Comparison of ENCODE assay signal across 11 cellular contexts in the genomic region with DNA sequence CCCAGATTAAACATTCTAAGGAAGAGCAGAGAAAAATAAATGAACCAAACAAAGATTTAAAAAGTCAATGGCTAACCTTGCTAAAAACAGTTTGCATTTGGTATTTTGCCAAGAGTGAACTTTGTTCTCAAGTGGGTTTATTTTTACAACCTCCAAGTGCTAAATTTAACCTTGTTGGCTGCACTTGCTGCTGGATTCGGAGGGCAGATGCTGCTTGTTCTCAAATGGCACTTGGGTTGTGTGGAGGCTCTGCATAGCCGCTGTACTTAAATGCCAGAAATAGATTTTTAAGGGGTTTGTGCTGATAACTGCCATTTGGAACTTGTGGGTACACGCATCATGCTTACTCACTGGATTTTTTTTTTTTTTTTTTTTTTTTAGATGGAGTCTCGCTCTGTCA. TPM values are rescaled to one million over a fixed set of nuclear protein-coding genes. Genes with fewer than 3 reads are reported as not detected.
DNase-seq lines count a peak whose midpoint lies in the region; ATAC-seq and TF ChIP-seq lines count a peak whose summit lies in the region.
"Had no signal": no experiment of that assay in that cellular context is flagged by ENCODE, and none has a peak within 500 bp of the region (broad histone marks: within the 10 kb centered on the region; RNA-seq: fewer than 3 reads in every experiment).

No MANE protein-coding gene starts in this region.

- H4K20me1 ChIP-seq in IMR-90 (ENCODE audit: insufficient read depth, low read length), result no peaks in the 10 kb centered on the region
- no peaks in the 10 kb centered on the region for H4K20me1 ChIP-seq in fibroblast of lung (ENCODE audit: control insufficient read depth, extremely low read depth, insufficient read depth, low read length)
- H4K20me1 ChIP-seq in smooth muscle cell (ENCODE audit: low read depth), result no peaks in the 10 kb centered on the region

- H3K27ac ChIP-seq in IMR-90 (ENCODE audit: insufficient read depth, low read length) (no peak overlapping the region), fibroblast of lung (ENCODE audit: insufficient read depth, low read length) (no peak overlapping the region), smooth muscle cell (ENCODE audit: low read depth) (no peak overlapping the region)
- H3K27ac ChIP-seq: SJCRH30 had no signal

- H3K18ac ChIP-seq in IMR-90 (ENCODE audit: low read depth, low read length), result no peak overlapping the region

- H3K23ac ChIP-seq in IMR-90 (ENCODE audit: low read depth, low read length), result no peak overlapping the region

- H2BK120ac ChIP-seq in IMR-90 (ENCODE audit: low read depth, low read length), result no peak overlapping the region

- no peaks in the 10 kb centered on the region for H3K9me1 ChIP-seq in IMR-90 (ENCODE audit: insufficient read depth, low read length)

- CTCF ChIA-PET in IMR-90 (lab: Yijun Ruan, JAX), result no interaction called here

- no peak overlapping the region for H4K91ac ChIP-seq in IMR-90 (ENCODE audit: insufficient read depth, low read depth, low read length)

- H3K9me3 ChIP-seq in IMR-90 (ENCODE audit: control insufficient read depth, insufficient read depth, low read length) (no peaks in the 10 kb centered on the region), fibroblast of lung (ENCODE audit: control insufficient read depth, insufficient read depth, low read depth, low read length) (no peaks in the 10 kb centered on the region), smooth muscle cell (replicated peaks; ENCODE audit: low read depth) (no peaks in the 10 kb centered on the region)
- H3K9me3 ChIP-seq: SJCRH30 had no signal

- H3K4me3 ChIP-seq in IMR-90 (ENCODE audit: insufficient read depth, low read depth, low read length), result no peak overlapping the region
- no peak overlapping the region for H3K4me3 ChIP-seq in fibroblast of lung (replicated peaks in 1 of 4; ENCODE audit: control extremely low read depth in 1 of 4, insufficient read depth in 1 of 4, low read depth in 3 of 4, low read length in 4 of 4)
- no peak overlapping the region for H3K4me3 ChIP-seq in smooth muscle cell
- H3K4me3 ChIP-seq: SJCRH30 had no signal

- no peak overlapping the region for H3K56ac ChIP-seq in IMR-90 (ENCODE audit: extremely low read depth, insufficient read depth, low read length)

- dilution Hi-C loops in IMR-90 (cut with HindIII; ENCODE audit: low sequenced_read_pairs, unreplicated experiment), result loop anchor here (25.0 kb wide), 1 partner anchor 95 kb away; no protein-coding TSS in a partner anchor

- H3K27me3 ChIP-seq in IMR-90 (ENCODE audit: control insufficient read depth, insufficient read depth, low read length), result no peaks in the 10 kb centered on the region
- H3K27me3 ChIP-seq in fibroblast of lung (ENCODE audit: control insufficient read depth, insufficient read depth, low read length), result no peaks in the 10 kb centered on the region
- H3K27me3 ChIP-seq in smooth muscle cell (ENCODE audit: low read depth), result no peaks in the 10 kb centered on the region
- H3K27me3 ChIP-seq: SJCRH30 had no signal

- no peaks in the 10 kb centered on the region for H3F3A ChIP-seq in smooth muscle cell (ENCODE audit: low read depth)

- no peak overlapping the region for H4K5ac ChIP-seq in IMR-90 (ENCODE audit: low read depth, low read length)

- in situ Hi-C loops in IMR-90 (cut with MboI; ENCODE audit: low sequenced_read_pairs), result no loop called here

- H2AK5ac ChIP-seq in IMR-90 (ENCODE audit: low read depth, low read length), result no peak overlapping the region

- no peak for TF ChIP-seq POLR2A in IMR-90 (IDR thresholded peaks at IDR 0.05; ENCODE audit: low read depth, low read length)

- no TSS peak for BruUV-seq in IMR-90 (replicated peaks; lab: Mats Ljungman, UMichigan)

- peak; percentile 76 for DNase-seq in IMR-90
- DNase-seq in NCI-H2171 (lab: John Stamatoyannopoulos, UW), result peak; percentile 45
- peak; percentile 53 to 75 for DNase-seq in fibroblast of lung (ENCODE audit: low read depth in 2 of 2)
- peak; percentile 51 for DNase-seq in pons (ENCODE audit: low spot score)
- no peak for DNase-seq in HuH-7.5 (ENCODE audit: low spot score)
- DNase-seq in smooth muscle cell (lab: John Stamatoyannopoulos, UW; ENCODE audit: unreplicated experiment), result no peak
- no peak for DNase-seq in T1000 (lab: John Stamatoyannopoulos, UW)
- DNase-seq in NCI-H1092 (lab: John Stamatoyannopoulos, UW), result no peak
- DNase-seq: activated CD4-positive, alpha-beta T cell treated with anti-CD3 and anti-CD28 coated beads, Interleukin-2, amount 50 U/mL, for 48 hours; HFFc6 had no signal

- H2BK20ac ChIP-seq in IMR-90 (ENCODE audit: low read depth, low read length), result no peak overlapping the region

- H2BK5ac ChIP-seq in IMR-90 (ENCODE audit: low read depth, low read length, poor library complexity, severe bottlenecking), result no peak overlapping the region

- ATAC-seq in IMR-90 (ENCODE audit: low read depth), result 0 out of 2 replicates have a peak, but pooled peaks have one; percentile 24

- WGBS in IMR-90 (ENCODE audit: extremely low coverage in 2 of 2, insufficient read length in 1 of 2), 2 experiments, result no CpG with 5 or more reads among the region's 4 CpGs
- 79% methylated on average over 4 of the region's 4 CpGs for WGBS in smooth muscle cell (ENCODE audit: low lambda C conversion rate)

- H3K36me3 ChIP-seq in IMR-90 (ENCODE audit: control insufficient read depth, insufficient read depth, low read length) (peaks cover 23% of the 10 kb centered on the region), fibroblast of lung (ENCODE audit: control insufficient read depth, insufficient read depth, low read length) (peaks cover 2% of the 10 kb centered on the region), smooth muscle cell (ENCODE audit: low read depth) (no peaks in the 10 kb centered on the region)

- no peaks in the 10 kb centered on the region for H3K79me2 ChIP-seq in fibroblast of lung (ENCODE audit: control insufficient read depth, insufficient read depth, low read length)
- no peaks in the 10 kb centered on the region for H3K79me2 ChIP-seq in smooth muscle cell (ENCODE audit: low read depth)

- no peak overlapping the region for H3K9ac ChIP-seq in IMR-90 (ENCODE audit: low read depth, low read length)
- no peak overlapping the region for H3K9ac ChIP-seq in fibroblast of lung (ENCODE audit: insufficient read depth, low read length)
- H3K9ac ChIP-seq in smooth muscle cell (ENCODE audit: low read depth), result no peak overlapping the region

- peaks cover 7% of the 10 kb centered on the region; the same call in 1 of the 2 replicates for H3K4me1 ChIP-seq in IMR-90 (ENCODE audit: control insufficient read depth, insufficient read depth, low read length)
- H3K4me1 ChIP-seq in fibroblast of lung (ENCODE audit: control insufficient read depth, extremely low read depth, insufficient read depth, low read length), result peaks cover 3% of the 10 kb centered on the region
- H3K4me1 ChIP-seq in smooth muscle cell (ENCODE audit: low read depth), result peaks cover 17% of the 10 kb centered on the region

- no peak overlapping the region for H2BK15ac ChIP-seq in IMR-90 (ENCODE audit: low read depth, low read length)

- TF ChIP-seq CTCF in IMR-90 (conservative IDR thresholded peaks at IDR 0.05; ENCODE audit: low read depth, low read length) (no peak), fibroblast of lung (conservative IDR thresholded peaks at IDR 0.05 in 1 of 2, IDR thresholded peaks at IDR 0.05 in 1 of 2; ENCODE audit: low read depth in 1 of 2, low read length in 2 of 2) (no peak), smooth muscle cell (IDR thresholded peaks at IDR 0.05; ENCODE audit: borderline replicate concordance, insufficient read depth, poor library complexity, severe bottlenecking) (no peak)

- no peak overlapping the region for H2AK9ac ChIP-seq in IMR-90 (replicated peaks; ENCODE audit: low read depth, low read length, poor library complexity)

- H4K8ac ChIP-seq in IMR-90 (ENCODE audit: low read depth in 2 of 2, low read length in 2 of 2), result no peak overlapping the region

- H3K4me2 ChIP-seq in IMR-90 (ENCODE audit: low read depth, low read length) (no peak overlapping the region), fibroblast of lung (ENCODE audit: extremely low read depth, insufficient read depth, low read length) (no peak overlapping the region), smooth muscle cell (no peak overlapping the region)

- POLR2A ChIA-PET in IMR-90 (lab: Charles Lee; ENCODE audit: unreplicated experiment), result no interaction called here

- H3K14ac ChIP-seq in IMR-90 (replicated peaks; ENCODE audit: low read depth, low read length), result no peak overlapping the region

- intact Hi-C loops in IMR-90 (cut with micrococcal nuclease), result no loop called here

- no peaks in the 10 kb centered on the region for H3K79me1 ChIP-seq in IMR-90 (ENCODE audit: low read depth in 1 of 2, low read length in 2 of 2)

- no peak overlapping the region for H3K4ac ChIP-seq in IMR-90 (ENCODE audit: low read depth, low read length)

- TF ChIP-seq RAD21 in IMR-90 (IDR thresholded peaks at IDR 0.05; ENCODE audit: low read length), result no peak

- no peak overlapping the region for H2AFZ ChIP-seq in IMR-90 (replicated peaks; ENCODE audit: low read length, poor library complexity)
- H2AFZ ChIP-seq in fibroblast of lung (ENCODE audit: low read length), result no peak overlapping the region
- H2AFZ ChIP-seq in smooth muscle cell (ENCODE audit: low read depth), result no peak overlapping the region

RNA-seq across cellular contexts. Expression of a gene that starts 13.3 kb away (rescaled TPM):
- total RNA-seq in IMR-90 (2012; rRNA removed) (4.3 and 4.4 TPM in 2 replicates), fibroblast of lung (6.4 and 7.4 TPM in 2 replicates), smooth muscle cell (2.0 and 4.0 TPM in 2 replicates)
- polyA plus RNA-seq in IMR-90 (2012; rRNA removed) (3.8 and 4.1 TPM in 2 replicates), fibroblast of lung (5.3 and 5.6 TPM in 2 replicates), smooth muscle cell (2.2 and 2.6 TPM in 2 replicates)
- 1.2 and 2.1 TPM in 2 replicates for polyA plus RNA-seq in IMR-90 (2012; cell fraction: cytosol; rRNA removed)
- polyA plus RNA-seq in IMR-90 (2012; cell fraction: nucleus; rRNA removed; ENCODE audit: low replicate concordance), result 1.9 and 5.1 TPM in 2 replicates
- 6.0 and 6.5 TPM in 2 replicates for polyA plus RNA-seq in fibroblast of lung (2012)
- polyA minus RNA-seq in fibroblast of lung (ENCODE audit: low replicate concordance), result 0.48 TPM in 1 of 2 replicates, not detected in the other

RNA-seq across cellular contexts. Expression of a gene that starts 22.1 kb away (rescaled TPM):
- total RNA-seq in IMR-90 (2012; rRNA removed) (9.2 and 11.1 TPM in 2 replicates), fibroblast of lung (12.6 and 13.6 TPM in 2 replicates), smooth muscle cell (6.3 and 16.9 TPM in 2 replicates)
- polyA plus RNA-seq in IMR-90 (2012; rRNA removed) (6.3 and 8.5 TPM in 2 replicates), fibroblast of lung (9.4 and 14.6 TPM in 2 replicates), smooth muscle cell (9.6 and 15.4 TPM in 2 replicates)
- 2.2 and 2.4 TPM in 2 replicates for polyA plus RNA-seq in IMR-90 (2012; cell fraction: cytosol; rRNA removed)
- polyA plus RNA-seq in IMR-90 (2012; cell fraction: nucleus; rRNA removed; ENCODE audit: low replicate concordance), result 0.99 and 6.1 TPM in 2 replicates
- 11.3 and 15.7 TPM in 2 replicates for polyA plus RNA-seq in fibroblast of lung (2012)
- polyA minus RNA-seq in fibroblast of lung (ENCODE audit: low replicate concordance), result 3.3 and 4.9 TPM in 2 replicates

RNA-seq across cellular contexts. Expression of a gene that starts 22.3 kb away (rescaled TPM):
- under 0.01 TPM in 2 replicates for total RNA-seq in IMR-90 (2012; rRNA removed)
- polyA plus RNA-seq in IMR-90 (2012; rRNA removed), result 0.36 and 0.38 TPM in 2 replicates
- 0.29 and 0.45 TPM in 2 replicates for polyA plus RNA-seq in IMR-90 (2012; cell fraction: cytosol; rRNA removed)
- polyA plus RNA-seq in IMR-90 (2012; cell fraction: nucleus; rRNA removed; ENCODE audit: low replicate concordance), result 1.4 and 1.9 TPM in 2 replicates
- 0.77 and 1.5 TPM in 2 replicates for total RNA-seq in fibroblast of lung
- polyA plus RNA-seq in fibroblast of lung, result 0.34 and 0.43 TPM in 2 replicates
- 1.2 and 1.7 TPM in 2 replicates for polyA plus RNA-seq in fibroblast of lung (2012)
- polyA minus RNA-seq in fibroblast of lung (ENCODE audit: low replicate concordance), result 0.16 and 1.4 TPM in 2 replicates
- 0.90 and 1.2 TPM in 2 replicates for total RNA-seq in smooth muscle cell
- 3.8 and 5.7 TPM in 2 replicates for polyA plus RNA-seq in smooth muscle cell

RNA-seq across cellular contexts. Expression of a gene that starts 27.5 kb away (rescaled TPM):
- total RNA-seq in IMR-90 (2012; rRNA removed) (not detected in 2 replicates), fibroblast of lung (0.17 TPM in 1 of 2 replicates, not detected in the other), smooth muscle cell (not detected in 2 replicates)
- polyA plus RNA-seq in IMR-90 (2012; rRNA removed) (not detected in 2 replicates), fibroblast of lung (not detected in 2 replicates), smooth muscle cell (0.19 TPM in 1 of 2 replicates, not detected in the other)
- not detected in 2 replicates for polyA plus RNA-seq in IMR-90 (2012; cell fraction: cytosol; rRNA removed)
- 0.14 TPM in 1 of 2 replicates, not detected in the other for polyA plus RNA-seq in IMR-90 (2012; cell fraction: nucleus; rRNA removed; ENCODE audit: low replicate concordance)
- polyA plus RNA-seq in fibroblast of lung (2012), result not detected in 2 replicates
- polyA minus RNA-seq in fibroblast of lung (ENCODE audit: low replicate concordance), result not detected in 2 replicates

RNA-seq across cellular contexts. Expression of a gene that starts 34.1 kb away (rescaled TPM):
- total RNA-seq in IMR-90 (2012; rRNA removed), result not detected in 2 replicates
- polyA plus RNA-seq in IMR-90 (2012; rRNA removed), result not detected in 2 replicates
- 0.08 TPM in 1 of 2 replicates, not detected in the other for polyA plus RNA-seq in IMR-90 (2012; cell fraction: cytosol; rRNA removed)
- polyA plus RNA-seq in IMR-90 (2012; cell fraction: nucleus; rRNA removed; ENCODE audit: low replicate concordance), result 0.03 and 0.04 TPM in 2 replicates
- not detected in 2 replicates for total RNA-seq in fibroblast of lung
- polyA plus RNA-seq in fibroblast of lung, result not detected in 2 replicates
- 0.05 TPM in 1 of 2 replicates, not detected in the other for polyA plus RNA-seq in fibroblast of lung (2012)
- polyA minus RNA-seq in fibroblast of lung (ENCODE audit: low replicate concordance), result not detected in 2 replicates
- total RNA-seq in smooth muscle cell, result not detected in 2 replicates
- polyA plus RNA-seq in smooth muscle cell, result 0.22 and 0.35 TPM in 2 replicates
- total RNA-seq: HFFc6, SJCRH30 had no signal

Comparison
In these comparisons a context has a peak if more than half of its experiments do, and no peak if none do; other contexts are left out.
1. DNase-seq: peak in IMR-90 (single experiment), NCI-H2171 (single experiment), fibroblast of lung (2 of 2) and pons (single experiment); none in HuH-7.5 (single experiment), smooth muscle cell (single experiment), T1000 (single experiment) and NCI-H1092 (single experiment).